ENCODE assay signal across 11 cellular contexts in the genomic region with DNA sequence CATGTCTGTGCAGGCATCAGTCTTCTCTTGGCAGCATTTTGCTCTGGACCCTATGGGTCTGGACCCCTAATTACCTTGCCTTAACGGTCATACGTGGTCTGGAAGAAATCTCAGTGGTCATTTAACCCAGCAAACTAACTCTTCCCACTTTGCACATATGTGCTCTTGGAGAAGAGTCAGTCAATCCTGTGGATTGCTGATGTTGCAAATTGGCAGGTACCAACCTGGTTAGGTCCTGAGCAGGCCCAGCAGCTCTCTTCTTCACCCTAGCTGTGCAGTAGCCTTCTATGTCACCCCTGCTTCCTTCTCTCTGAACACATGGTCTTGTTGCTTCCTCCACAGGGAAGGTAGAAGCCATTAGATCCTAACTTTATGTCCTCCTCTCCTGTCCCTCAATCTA. TPM values are rescaled to one million over a fixed set of nuclear protein-coding genes. Genes with fewer than 3 reads are reported as not detected.
DNase-seq lines count a peak whose midpoint lies in the region; ATAC-seq, FAIRE-seq and TF ChIP-seq lines count a peak whose summit lies in the region.
"Had no signal": no experiment of that assay in that cellular context is flagged by ENCODE, and none has a peak within 500 bp of the region (broad histone marks: within the 10 kb centered on the region; RNA-seq: fewer than 3 reads in every experiment).

No MANE protein-coding gene starts in this region.

- WGBS in endodermal cell (ENCODE audit: insufficient coverage in 1 of 2, insufficient read length in 1 of 2), 2 experiments: 90 to 94% methylated on average over 2 of the region's 2 CpGs
- WGBS in pancreas, 2 donors: 66 to 72% methylated on average over 2 of the region's 2 CpGs

- no peak overlapping the region for H3K27ac ChIP-seq in endodermal cell (ENCODE audit: low read depth, low read length)
- no peak overlapping the region for H3K27ac ChIP-seq in pancreas

- H3K9ac ChIP-seq in NT2/D1 (ENCODE audit: insufficient read length, low read depth) (no peak overlapping the region), endodermal cell (ENCODE audit: extremely low read depth, low read length, poor library complexity, severe bottlenecking) (no peak overlapping the region)

- peaks cover 5% of the 10 kb centered on the region for H3K4me1 ChIP-seq in NT2/D1 (ENCODE audit: insufficient read depth, insufficient read length)
- H3K4me1 ChIP-seq in endodermal cell (ENCODE audit: control insufficient read depth, insufficient read depth, low read length): no peaks in the 10 kb centered on the region
- H3K4me1 ChIP-seq in pancreas: peaks cover 0 to 8% (median 7%) of the 10 kb centered on the region in 3 donors

- H3K27me3 ChIP-seq in NT2/D1 (ENCODE audit: insufficient read depth, insufficient read length) (no peaks in the 10 kb centered on the region), endodermal cell (ENCODE audit: control insufficient read depth, insufficient read depth, low read length, poor library complexity, severe bottlenecking) (no peaks in the 10 kb centered on the region), pancreas (no peaks in the 10 kb centered on the region)

- H3K36me3 Mint-ChIP-seq in activated CD4-positive, alpha-beta T cell treated with anti-CD3 and anti-CD28 coated beads for 36 hours (ENCODE audit: low read depth): peaks cover 22% of the 10 kb centered on the region
- peaks cover 20% of the 10 kb centered on the region for H3K36me3 Mint-ChIP-seq in endodermal cell (ENCODE audit: low read depth)

- H3K4me3 Mint-ChIP-seq in activated CD4-positive, alpha-beta T cell treated with anti-CD3 and anti-CD28 coated beads for 36 hours: peak overlapping the region; percentile 85
- peak overlapping the region; percentile 79 for H3K4me3 Mint-ChIP-seq in endodermal cell

- ATAC-seq in activated CD4-positive, alpha-beta T cell treated with anti-CD3 and anti-CD28 coated beads for 36 hours: no peak
- ATAC-seq in pancreas: no peak

- H3K4me3 ChIP-seq in NT2/D1 (ENCODE audit: insufficient read length, low read depth) (peak overlapping the region; percentile 88), endodermal cell (ENCODE audit: low read length) (peak overlapping the region; percentile 92), retinal pigment epithelial cell (ENCODE audit: low read length) (peak overlapping the region; percentile 73), pancreas (no peak overlapping the region)

- intact Hi-C loops in activated CD4-positive, alpha-beta T cell treated with anti-CD3 and anti-CD28 coated beads for 36 hours (cut with DNase I, micrococcal nuclease): no loop called here
- intact Hi-C loops in pancreas (cut with DNase I): no loop called here

- FAIRE-seq in pancreas (lab: Jason Lieb, UNC): no peak

- DNase-seq in activated CD4-positive, alpha-beta T cell treated with anti-CD3 and anti-CD28 coated beads for 36 hours: no peak
- no peak for DNase-seq in activated CD4-positive, alpha-beta T cell treated with anti-CD3 and anti-CD28 coated beads, Interleukin-2, amount 50 U/mL, for 1 hour
- DNase-seq in NT2/D1 (ENCODE audit: low read depth, low spot score) (no peak), endodermal cell (no peak), retinal pigment epithelial cell (ENCODE audit: low read depth) (no peak), SKM-1 (lab: John Stamatoyannopoulos, UW; ENCODE audit: unreplicated experiment) (no peak), 8988T (no peak), pancreas (no peak)
- DNase-seq: activated CD4-positive, alpha-beta T cell treated with anti-CD3 and anti-CD28 coated beads, Interleukin-2, amount 50 U/mL, for 4 hours; dermis blood vessel endothelial cell; NCI-H2029 treated with DMSO at 0.1 percent for 48 hours had no signal

- no peaks in the 10 kb centered on the region for H3K27me3 Mint-ChIP-seq in activated CD4-positive, alpha-beta T cell treated with anti-CD3 and anti-CD28 coated beads for 36 hours
- no peaks in the 10 kb centered on the region for H3K27me3 Mint-ChIP-seq in endodermal cell (ENCODE audit: insufficient read depth)

- peak overlapping the region; percentile 22 for H3K27ac Mint-ChIP-seq in activated CD4-positive, alpha-beta T cell treated with anti-CD3 and anti-CD28 coated beads for 36 hours
- H3K27ac Mint-ChIP-seq in endodermal cell: no peak overlapping the region

- POLR2A ChIA-PET in activated CD4-positive, alpha-beta T cell treated with anti-CD3 and anti-CD28 coated beads for 36 hours (lab: Charles Lee): no interaction called here

- TF ChIP-seq CTCF in endodermal cell (conservative IDR thresholded peaks at IDR 0.05) (no peak), retinal pigment epithelial cell (conservative IDR thresholded peaks at IDR 0.05; ENCODE audit: low read depth, low read length) (no peak), pancreas (IDR thresholded peaks at IDR 0.05) (no peak)

- H3K36me3 ChIP-seq in NT2/D1 (ENCODE audit: insufficient read depth, insufficient read length, low read length) (peaks cover 72% of the 10 kb centered on the region), endodermal cell (ENCODE audit: control insufficient read depth, insufficient read depth, low read length) (peaks cover 49% of the 10 kb centered on the region), pancreas (peaks cover 0 to 2% (median 0%) of the 10 kb centered on the region in 3 donors)

- H3K4me1 Mint-ChIP-seq in activated CD4-positive, alpha-beta T cell treated with anti-CD3 and anti-CD28 coated beads for 36 hours: peaks cover 26% of the 10 kb centered on the region
- H3K4me1 Mint-ChIP-seq in endodermal cell: peaks cover 20% of the 10 kb centered on the region

- CTCF ChIA-PET in activated CD4-positive, alpha-beta T cell treated with anti-CD3 and anti-CD28 coated beads for 36 hours (lab: Charles Lee): interaction anchor here (0.7 to 1.9 kb wide), 4 partner anchors 11 to 687 kb away, joined by 3 to 12 read pairs (median 4); no protein-coding TSS in a partner anchor

- H3K9me3 Mint-ChIP-seq in activated CD4-positive, alpha-beta T cell treated with anti-CD3 and anti-CD28 coated beads for 36 hours (ENCODE audit: low read depth): no peaks in the 10 kb centered on the region
- no peaks in the 10 kb centered on the region for H3K9me3 Mint-ChIP-seq in endodermal cell

- H3K9me3 ChIP-seq in NT2/D1 (ENCODE audit: insufficient read depth, low read length) (no peaks in the 10 kb centered on the region), endodermal cell (ENCODE audit: control insufficient read depth, low read length) (peaks cover 2% of the 10 kb centered on the region), pancreas (no peaks in the 10 kb centered on the region)

RNA-seq across cellular contexts. Expression of gene CEP43, which starts 1.6 kb away (rescaled TPM):
- total RNA-seq in activated CD4-positive, alpha-beta T cell treated with anti-CD3 and anti-CD28 coated beads for 36 hours: 10 to 100 TPM; 19.9 to 20.0 TPM
- total RNA-seq in endodermal cell (10 to 100 TPM; 36.0 to 43.9 TPM), pancreas (10 to 100 TPM in 1 of 6 donors, 1 to 10 TPM in 5; 4.4 to 11.9 (median 6.4) TPM)
- 28.5 TPM for polyA plus RNA-seq in endodermal cell (2013, experiment 1 of 2)
- 30.3 TPM for polyA plus RNA-seq in endodermal cell (2013, experiment 2 of 2)
- polyA plus RNA-seq in pancreas: 10 to 100 TPM in 1 of 2 donors, 1 to 10 TPM in 1; 5.7 to 10.1 TPM

RNA-seq across cellular contexts. Expression of gene RNASET2, which starts 44.4 kb away (rescaled TPM):
- 10 to 100 TPM; 68.7 to 85.2 TPM for total RNA-seq in activated CD4-positive, alpha-beta T cell treated with anti-CD3 and anti-CD28 coated beads for 36 hours
- total RNA-seq in endodermal cell (10 to 100 TPM; 25.8 to 29.3 TPM), pancreas (10 to 100 TPM; 25.2 to 55.2 (median 37.0) TPM)
- 15.1 TPM for polyA plus RNA-seq in endodermal cell (2013, experiment 1 of 2)
- 18.5 TPM for polyA plus RNA-seq in endodermal cell (2013, experiment 2 of 2)
- 10 to 100 TPM; 25.7 to 61.4 TPM for polyA plus RNA-seq in pancreas

Comparison
In these comparisons a context has a peak if more than half of its experiments do, and no peak if none do; other contexts are left out.
1. H3K4me3 ChIP-seq: peak in NT2/D1 (single experiment), endodermal cell (single experiment) and retinal pigment epithelial cell (single experiment); none in pancreas (0 of 4).